ENCODE assay signal across 1 cellular context in genomic region chr1:244652699-244653438, GRCh38.
TF ChIP-seq lines count a peak whose summit lies in the region.

DESI2 (plus strand) TSS chr1:244653126; CDS start chr1:244653314, 188 bp downstream.

TF ChIP-seq in HepG2, 621 proteins besides CTCF, POLR2A, EP300 and RAD21 (continued from another document and continues in another):
- TF ChIP-seq ELK4 (CRISPR knock-in tag; IDR thresholded peaks at IDR 0.05; ENCODE audit: borderline replicate concordance), result no peak
- no peak for TF ChIP-seq ZNF512B (CRISPR knock-in tag; IDR thresholded peaks at IDR 0.05; ENCODE audit: borderline replicate concordance)
- TF ChIP-seq ZNF235 (CRISPR knock-in tag; IDR thresholded peaks at IDR 0.05; ENCODE audit: borderline replicate concordance), result 0 out of 2 replicates have a peak, but pooled peaks have one; percentile 83
- 0 out of 2 replicates have a peak, but pooled peaks have one; percentile 47 for TF ChIP-seq PAX8 (CRISPR knock-in tag; IDR thresholded peaks at IDR 0.05; ENCODE audit: borderline replicate concordance)
- 0 out of 2 replicates have a peak, but pooled peaks have one; percentile 65 for TF ChIP-seq ZNF513 (CRISPR knock-in tag; conservative IDR thresholded peaks at IDR 0.05)
- no peak for TF ChIP-seq TP53 (CRISPR knock-in tag; conservative IDR thresholded peaks at IDR 0.05)
- TF ChIP-seq ZNF619 (CRISPR knock-in tag; IDR thresholded peaks at IDR 0.05), result no peak
- TF ChIP-seq ZBTB25 (CRISPR knock-in tag; IDR thresholded peaks at IDR 0.05), result peak; percentile 52; the same call in 1 of the 2 replicates
- 0 out of 2 replicates have a peak, but pooled peaks have one; percentile 61 for TF ChIP-seq ZNF713 (CRISPR knock-in tag; IDR thresholded peaks at IDR 0.05)
- no peak for TF ChIP-seq PBX3 (CRISPR knock-in tag; IDR thresholded peaks at IDR 0.05; ENCODE audit: borderline replicate concordance)
- TF ChIP-seq AKAP8 (CRISPR knock-in tag; IDR thresholded peaks at IDR 0.05), result peak; percentile 43; the same call in 1 of the 2 replicates
- TF ChIP-seq ZNF33B (CRISPR knock-in tag; IDR thresholded peaks at IDR 0.05), result no peak; the same call in 1 of the 2 replicates
- TF ChIP-seq MLX (CRISPR knock-in tag; IDR thresholded peaks at IDR 0.05), result no peak
- TF ChIP-seq PRMT3 (CRISPR knock-in tag; IDR thresholded peaks at IDR 0.05; ENCODE audit: borderline replicate concordance, low read depth), result no peak
- TF ChIP-seq RFX1 (IDR thresholded peaks at IDR 0.05), result no peak
- no peak for TF ChIP-seq ZNF296 (CRISPR knock-in tag; conservative IDR thresholded peaks at IDR 0.05)
- peak; percentile 96 for TF ChIP-seq POLR2G (IDR thresholded peaks at IDR 0.05; ENCODE audit: low read depth, low read length)
- TF ChIP-seq ZNF30 (CRISPR knock-in tag; IDR thresholded peaks at IDR 0.05), result no peak
- no peak for TF ChIP-seq AKNA (CRISPR knock-in tag; IDR thresholded peaks at IDR 0.05; ENCODE audit: borderline replicate concordance)
- TF ChIP-seq ZNF556 (CRISPR knock-in tag; IDR thresholded peaks at IDR 0.05; ENCODE audit: borderline replicate concordance), result peak; percentile 35; the same call in 1 of the 2 replicates
- TF ChIP-seq ZNF543 (CRISPR knock-in tag; IDR thresholded peaks at IDR 0.05), result no peak
- TF ChIP-seq BRF2 (CRISPR knock-in tag; IDR thresholded peaks at IDR 0.05), result peak; percentile 39; the same call in 1 of the 2 replicates
- peak; percentile 73; the same call in 1 of the 2 replicates for TF ChIP-seq ZBED4 (CRISPR knock-in tag; IDR thresholded peaks at IDR 0.05; ENCODE audit: borderline replicate concordance)
- no peak for TF ChIP-seq SIX1 (CRISPR knock-in tag; IDR thresholded peaks at IDR 0.05; ENCODE audit: borderline replicate concordance)
- TF ChIP-seq CREM (IDR thresholded peaks at IDR 0.05), result peak; percentile 98
- TF ChIP-seq CREM (CRISPR knock-in tag; IDR thresholded peaks at IDR 0.05), result no peak
- peak; percentile 100 for TF ChIP-seq THAP9 (CRISPR knock-in tag; IDR thresholded peaks at IDR 0.05; ENCODE audit: borderline replicate concordance)
- no peak for TF ChIP-seq HHEX (CRISPR knock-in tag; IDR thresholded peaks at IDR 0.05)
- no peak for TF ChIP-seq SMARCE1 (IDR thresholded peaks at IDR 0.05; ENCODE audit: borderline replicate concordance)
